Comparison of ENCODE assay signal across 17 cellular contexts in the genomic region with DNA sequence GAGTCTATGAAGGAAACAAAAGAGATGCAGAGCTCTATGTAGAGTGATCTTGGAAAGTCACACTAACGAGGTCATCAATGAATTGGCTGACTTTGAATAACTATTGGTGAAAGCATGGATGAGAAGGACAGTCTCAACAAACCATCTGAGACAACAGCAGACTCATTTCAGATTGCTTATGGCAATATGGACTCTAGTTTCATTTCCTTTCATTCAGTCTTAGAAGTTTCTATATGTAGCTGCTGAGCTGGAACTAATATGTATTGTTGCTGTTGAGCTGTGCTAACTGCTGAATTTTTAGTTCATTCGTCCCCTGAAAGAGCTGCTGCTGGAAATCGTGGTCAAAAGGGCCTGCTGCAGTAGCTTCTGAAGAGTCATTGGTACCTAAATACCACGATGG. TPM values are rescaled to one million over a fixed set of nuclear protein-coding genes. Genes with fewer than 3 reads are reported as not detected.
A peak's percentile ranks its signal among the peaks of the same experiment; 100 is the strongest.
DNase-seq lines count a peak whose midpoint lies in the region; ATAC-seq lines count a peak whose summit lies in the region.
"Had no signal": no experiment of that assay in that cellular context is flagged by ENCODE, and none has a peak within 500 bp of the region (broad histone marks: within the 10 kb centered on the region; RNA-seq: fewer than 3 reads in every experiment).

No MANE protein-coding gene starts in this region.

- peak; percentile 36 to 59 for ATAC-seq in activated naive CD4-positive, alpha-beta T cell treated with anti-CD3 and anti-CD28 coated beads, Interleukin-2, amount 50 U/mL, for 72 hours
- peak; percentile 47 for ATAC-seq in HG03378 (IDR thresholded peaks at IDR 0.05; ENCODE audit: unreplicated experiment)
- ATAC-seq: body of pancreas, T-helper 17 cell had no signal

- H3K27ac Mint-ChIP-seq in activated naive CD4-positive, alpha-beta T cell treated with anti-CD3 and anti-CD28 coated beads, Interleukin-2, amount 50 U/mL, for 72 hours, result no peak overlapping the region
- no peak overlapping the region for H3K27ac Mint-ChIP-seq in activated naive CD4-positive, alpha-beta T cell treated with anti-CD3 and anti-CD28 coated beads for 36 hours
- H3K27ac Mint-ChIP-seq in activated T-helper 1 cell treated with anti-CD3 and anti-CD28 coated beads, Interleukin-12 subunit alpha, Interleukin-12 subunit beta, Interleukin-2, Interleukin-4 antibody, amounts not matched to agents 30 ng/mL and 10 ng/mL and 1 ng/mL, durations not matched to agents 14 hours and 24 hours and 36 hours, result peak overlapping the region; percentile 41
- H3K27ac Mint-ChIP-seq: T-helper 17 cell had no signal

- CTCF ChIA-PET in activated naive CD4-positive, alpha-beta T cell treated with anti-CD3 and anti-CD28 coated beads for 36 hours (lab: Charles Lee), result interaction anchor here (0.9 kb wide), 1 partner anchor 93 kb away, joined by 3 read pairs; no protein-coding TSS in a partner anchor

- peaks cover 28% of the 10 kb centered on the region for H3K4me1 Mint-ChIP-seq in activated naive CD4-positive, alpha-beta T cell treated with anti-CD3 and anti-CD28 coated beads for 36 hours (ENCODE audit: low read depth)
- H3K4me1 Mint-ChIP-seq in activated T-helper 1 cell treated with anti-CD3 and anti-CD28 coated beads, Interleukin-12 subunit alpha, Interleukin-12 subunit beta, Interleukin-2, Interleukin-4 antibody, amounts not matched to agents 30 ng/mL and 10 ng/mL and 1 ng/mL, durations not matched to agents 14 hours and 24 hours and 36 hours (ENCODE audit: low read depth), result peaks cover 44% of the 10 kb centered on the region

- no peaks in the 10 kb centered on the region for H3K36me3 Mint-ChIP-seq in activated naive CD4-positive, alpha-beta T cell treated with anti-CD3 and anti-CD28 coated beads, Interleukin-2, amount 50 U/mL, for 72 hours
- H3K36me3 Mint-ChIP-seq in activated naive CD4-positive, alpha-beta T cell treated with anti-CD3 and anti-CD28 coated beads for 36 hours (ENCODE audit: low read depth), result no peaks in the 10 kb centered on the region
- H3K36me3 Mint-ChIP-seq in activated T-helper 1 cell treated with anti-CD3 and anti-CD28 coated beads, Interleukin-12 subunit alpha, Interleukin-12 subunit beta, Interleukin-2, Interleukin-4 antibody, amounts not matched to agents 30 ng/mL and 10 ng/mL and 1 ng/mL, durations not matched to agents 14 hours and 24 hours and 36 hours (ENCODE audit: low read depth), result peaks cover 10% of the 10 kb centered on the region

- intact Hi-C loops in activated naive CD4-positive, alpha-beta T cell treated with anti-CD3 and anti-CD28 coated beads for 36 hours (cut with micrococcal nuclease), result no loop called here
- intact Hi-C loops in activated T-helper 1 cell treated with anti-CD3 and anti-CD28 coated beads, Interleukin-12 subunit alpha, Interleukin-12 subunit beta, Interleukin-2, Interleukin-4 antibody, amounts not matched to agents 30 ng/mL and 10 ng/mL and 1 ng/mL, durations not matched to agents 14 hours and 24 hours and 36 hours (cut with micrococcal nuclease), result loop anchor here (10.0 kb wide), 1 partner anchor 430 kb away; no protein-coding TSS in a partner anchor

- H3K27me3 Mint-ChIP-seq in activated naive CD4-positive, alpha-beta T cell treated with anti-CD3 and anti-CD28 coated beads for 36 hours (ENCODE audit: low read depth), result no peaks in the 10 kb centered on the region
- peaks cover 8% of the 10 kb centered on the region for H3K27me3 Mint-ChIP-seq in activated T-helper 1 cell treated with anti-CD3 and anti-CD28 coated beads, Interleukin-12 subunit alpha, Interleukin-12 subunit beta, Interleukin-2, Interleukin-4 antibody, amounts not matched to agents 30 ng/mL and 10 ng/mL and 1 ng/mL, durations not matched to agents 14 hours and 24 hours and 36 hours (ENCODE audit: insufficient read depth)
- H3K27me3 Mint-ChIP-seq: T-helper 17 cell had no signal

- no peak for DNase-seq in activated naive CD4-positive, alpha-beta T cell treated with anti-CD3 and anti-CD28 coated beads, Interleukin-2, amount 50 U/mL, for 72 hours (ENCODE audit: low spot score in 2 of 2)
- DNase-seq in activated naive CD4-positive, alpha-beta T cell treated with anti-CD3 and anti-CD28 coated beads for 36 hours, result no peak
- DNase-seq in activated T-helper 1 cell treated with anti-CD3 and anti-CD28 coated beads, Interleukin-12 subunit alpha, Interleukin-12 subunit beta, Interleukin-2, Interleukin-4 antibody, amounts not matched to agents 30 ng/mL and 10 ng/mL and 1 ng/mL, durations not matched to agents 14 hours and 24 hours and 36 hours (ENCODE audit: low spot score), result no peak
- no peak for DNase-seq in HuH-7 (ENCODE audit: low spot score)
- no peak for DNase-seq in DMS79 treated with DMSO at 0.1 percent for 48 hours (lab: John Stamatoyannopoulos, UW)
- DNase-seq in NCI-H1694 (lab: John Stamatoyannopoulos, UW), result no peak
- no peak for DNase-seq in epidermal melanocyte (ENCODE audit: insufficient read length, low spot score)
- DNase-seq: activated naive CD4-positive, alpha-beta T cell treated with Interleukin-2 at 50 U/mL for 16 hours; body of pancreas; colonic mucosa; GDM1; NCI-H187 treated with DMSO at 0.1 percent for 48 hours; NCI-H446; OCI-M1; T-helper 17 cell had no signal

- H3K9me3 Mint-ChIP-seq in activated naive CD4-positive, alpha-beta T cell treated with anti-CD3 and anti-CD28 coated beads, Interleukin-2, amount 50 U/mL, for 72 hours, result peaks cover 0 to 16% of the 10 kb centered on the region in 2 donors
- no peaks in the 10 kb centered on the region for H3K9me3 Mint-ChIP-seq in activated naive CD4-positive, alpha-beta T cell treated with anti-CD3 and anti-CD28 coated beads for 36 hours
- no peaks in the 10 kb centered on the region for H3K9me3 Mint-ChIP-seq in activated T-helper 1 cell treated with anti-CD3 and anti-CD28 coated beads, Interleukin-12 subunit alpha, Interleukin-12 subunit beta, Interleukin-2, Interleukin-4 antibody, amounts not matched to agents 30 ng/mL and 10 ng/mL and 1 ng/mL, durations not matched to agents 14 hours and 24 hours and 36 hours
- H3K9me3 Mint-ChIP-seq: neural crest cell had no signal

- no peak overlapping the region for H3K4me3 Mint-ChIP-seq in activated naive CD4-positive, alpha-beta T cell treated with anti-CD3 and anti-CD28 coated beads for 36 hours
- H3K4me3 Mint-ChIP-seq in activated T-helper 1 cell treated with anti-CD3 and anti-CD28 coated beads, Interleukin-12 subunit alpha, Interleukin-12 subunit beta, Interleukin-2, Interleukin-4 antibody, amounts not matched to agents 30 ng/mL and 10 ng/mL and 1 ng/mL, durations not matched to agents 14 hours and 24 hours and 36 hours, result no peak overlapping the region
- H3K4me3 Mint-ChIP-seq: neural crest cell, T-helper 17 cell had no signal

RNA-seq across cellular contexts. Expression of a gene that starts 31.3 kb away (rescaled TPM):
- total RNA-seq in activated naive CD4-positive, alpha-beta T cell treated with anti-CD3 and anti-CD28 coated beads, Interleukin-2, amount 50 U/mL, for 72 hours, result under 1 TPM; 0.35 to 0.43 TPM
- total RNA-seq in activated naive CD4-positive, alpha-beta T cell treated with anti-CD3 and anti-CD28 coated beads for 36 hours, result under 1 TPM; 0.62 to 0.74 TPM
- 1.4 and 1.5 TPM in 2 replicates for total RNA-seq in activated T-helper 1 cell treated with anti-CD3 and anti-CD28 coated beads, Interleukin-12 subunit alpha, Interleukin-12 subunit beta, Interleukin-2, Interleukin-4 antibody, amounts not matched to agents 30 ng/mL and 10 ng/mL and 1 ng/mL, durations not matched to agents 14 hours and 24 hours and 36 hours
- total RNA-seq: neural crest cell had no signal
